In genomic region chr20:45970646-45971424, GRCh38 we compare ENCODE assay signal across 9 cellular contexts. TPM values are rescaled to one million over a fixed set of nuclear protein-coding genes. Genes with fewer than 3 reads are reported as not detected.
A peak's percentile ranks its signal among the peaks of the same experiment; 100 is the strongest.
DNase-seq lines count a peak whose midpoint lies in the region; ATAC-seq and TF ChIP-seq lines count a peak whose summit lies in the region.
"Had no signal": no experiment of that assay in that cellular context is flagged by ENCODE, and none has a peak within 500 bp of the region (broad histone marks: within the 10 kb centered on the region; RNA-seq: fewer than 3 reads in every experiment).

No MANE protein-coding gene starts in this region.

- no peak for TF ChIP-seq CTCF in cardiac muscle cell (IDR thresholded peaks at IDR 0.05; ENCODE audit: low read depth, low read length)

- peak; percentile 40 to 57 for DNase-seq in activated T-cell treated with anti-CD3 and anti-CD28 coated beads, Interleukin-2, amount 50 U/mL, for 72 hours
- DNase-seq in cardiac muscle cell (ENCODE audit: low read depth in 1 of 2, low spot score in 1 of 2) (peak in 1 of 2 donors; percentile 43), posterior vena cava (ENCODE audit: low spot score) (peak; percentile 87), NCI-H510A (lab: John Stamatoyannopoulos, UW) (no peak)

- peaks cover 4 to 7% of the 10 kb centered on the region in 2 donors for H3K36me3 Mint-ChIP-seq in activated T-cell treated with anti-CD3 and anti-CD28 coated beads, Interleukin-2, amount 50 U/mL, for 72 hours (ENCODE audit: insufficient read depth in 2 of 2)

- H3K9me3 Mint-ChIP-seq in activated T-cell treated with anti-CD3 and anti-CD28 coated beads, Interleukin-2, amount 50 U/mL, for 72 hours: no peaks in the 10 kb centered on the region

- peak overlapping the region; percentile 67 for H3K27ac Mint-ChIP-seq in activated T-cell treated with anti-CD3 and anti-CD28 coated beads, Interleukin-2, amount 50 U/mL, for 72 hours

- ATAC-seq in HG02938 (IDR thresholded peaks at IDR 0.05; ENCODE audit: unreplicated experiment) (peak; percentile 9), HG03175 (IDR thresholded peaks at IDR 0.05; ENCODE audit: unreplicated experiment) (no peak), HG03139 (IDR thresholded peaks at IDR 0.05; ENCODE audit: unreplicated experiment) (no peak)
- ATAC-seq in activated T-cell treated with anti-CD3 and anti-CD28 coated beads, Interleukin-2, amount 50 U/mL, for 72 hours (replicated peaks in 1 of 2): no peak

- peak overlapping the region; percentile 93 for H3K4me3 Mint-ChIP-seq in activated T-cell treated with anti-CD3 and anti-CD28 coated beads, Interleukin-2, amount 50 U/mL, for 72 hours

- H3K4me1 ChIP-seq in cardiac muscle cell (ENCODE audit: low read depth): no peaks in the 10 kb centered on the region

- H3K27me3 Mint-ChIP-seq in activated T-cell treated with anti-CD3 and anti-CD28 coated beads, Interleukin-2, amount 50 U/mL, for 72 hours (ENCODE audit: low read depth): no peaks in the 10 kb centered on the region

- no peaks in the 10 kb centered on the region for H3K27me3 ChIP-seq in cardiac muscle cell

- no peaks in the 10 kb centered on the region for H3K9me3 ChIP-seq in cardiac muscle cell (ENCODE audit: low read depth)

- intact Hi-C loops in posterior vena cava (cut with DNase I): no loop called here

- H3K4me3 ChIP-seq in GM08714 (ENCODE audit: low read length) (peak overlapping the region; percentile 94), cardiac muscle cell (peak overlapping the region; percentile 49)

- peak overlapping the region; percentile 99 for H3K27ac ChIP-seq in cardiac muscle cell

- peaks cover 16% of the 10 kb centered on the region for H3K36me3 ChIP-seq in cardiac muscle cell

- peaks cover 28% of the 10 kb centered on the region for H3K4me1 Mint-ChIP-seq in activated T-cell treated with anti-CD3 and anti-CD28 coated beads, Interleukin-2, amount 50 U/mL, for 72 hours (ENCODE audit: low read depth)

RNA-seq across cellular contexts. Expression of gene ZNF335, which starts 1.2 kb away (rescaled TPM):
- 10 to 100 TPM; 28.4 to 29.8 TPM for total RNA-seq in activated T-cell treated with anti-CD3 and anti-CD28 coated beads, Interleukin-2, amount 50 U/mL, for 72 hours
- 18.1 and 28.1 TPM in 2 replicates for total RNA-seq in cardiac muscle cell
- 13.5 and 26.7 TPM in 2 replicates for polyA plus RNA-seq in cardiac muscle cell
- total RNA-seq in posterior vena cava: 10 to 100 TPM; 12.6 to 13.7 TPM

RNA-seq across cellular contexts. Expression of gene PCIF1, which starts 36.4 kb away (rescaled TPM):
- 10 to 100 TPM; 38.7 to 42.0 TPM for total RNA-seq in activated T-cell treated with anti-CD3 and anti-CD28 coated beads, Interleukin-2, amount 50 U/mL, for 72 hours
- 26.8 and 41.2 TPM in 2 replicates for total RNA-seq in cardiac muscle cell
- 43.8 and 65.7 TPM in 2 replicates for polyA plus RNA-seq in cardiac muscle cell
- total RNA-seq in posterior vena cava: 10 to 100 TPM; 27.3 to 35.7 TPM

RNA-seq across cellular contexts. Expression of gene MMP9, which starts 37.9 kb away (rescaled TPM):
- total RNA-seq in activated T-cell treated with anti-CD3 and anti-CD28 coated beads, Interleukin-2, amount 50 U/mL, for 72 hours: under 1 TPM in 1 of 2 donors, not detected in 1; 0.14 TPM
- 0.21 TPM in 1 of 2 replicates, not detected in the other for total RNA-seq in cardiac muscle cell
- polyA plus RNA-seq in cardiac muscle cell: 0.15 and 0.20 TPM in 2 replicates
- 10 to 100 TPM in 1 of 2 donors, 1 to 10 TPM in 1; 2.2 to 16.6 TPM for total RNA-seq in posterior vena cava
- total RNA-seq: activated CD8-positive, alpha-beta memory T cell treated with anti-CD3 and anti-CD28 coated beads for 36 hours had no signal

RNA-seq across cellular contexts. Expression of gene SLC12A5, which starts 58.2 kb away (rescaled TPM):
- 1 to 10 TPM; 1.2 to 3.2 TPM for total RNA-seq in activated T-cell treated with anti-CD3 and anti-CD28 coated beads, Interleukin-2, amount 50 U/mL, for 72 hours
- 7.6 and 8.3 TPM in 2 replicates for total RNA-seq in cardiac muscle cell
- 17.1 and 27.9 TPM in 2 replicates for polyA plus RNA-seq in cardiac muscle cell
- total RNA-seq in posterior vena cava: under 1 TPM in 1 of 2 donors, not detected in 1; 0.48 TPM
- total RNA-seq: activated CD8-positive, alpha-beta memory T cell treated with anti-CD3 and anti-CD28 coated beads for 36 hours had no signal

RNA-seq across cellular contexts. Expression of gene PLTP, which starts 58.9 kb away (rescaled TPM):
- total RNA-seq in activated T-cell treated with anti-CD3 and anti-CD28 coated beads, Interleukin-2, amount 50 U/mL, for 72 hours: 10 to 100 TPM in 1 of 2 donors, 1 to 10 TPM in 1; 8.9 to 18.0 TPM
- total RNA-seq in cardiac muscle cell: 71.7 and 90.9 TPM in 2 replicates
- polyA plus RNA-seq in cardiac muscle cell: 93.6 and 99.6 TPM in 2 replicates
- 100 to 1,000 TPM; 134 to 689 TPM for total RNA-seq in posterior vena cava
